Comparison of ENCODE assay signal across 1 cellular context in the genomic region with DNA sequence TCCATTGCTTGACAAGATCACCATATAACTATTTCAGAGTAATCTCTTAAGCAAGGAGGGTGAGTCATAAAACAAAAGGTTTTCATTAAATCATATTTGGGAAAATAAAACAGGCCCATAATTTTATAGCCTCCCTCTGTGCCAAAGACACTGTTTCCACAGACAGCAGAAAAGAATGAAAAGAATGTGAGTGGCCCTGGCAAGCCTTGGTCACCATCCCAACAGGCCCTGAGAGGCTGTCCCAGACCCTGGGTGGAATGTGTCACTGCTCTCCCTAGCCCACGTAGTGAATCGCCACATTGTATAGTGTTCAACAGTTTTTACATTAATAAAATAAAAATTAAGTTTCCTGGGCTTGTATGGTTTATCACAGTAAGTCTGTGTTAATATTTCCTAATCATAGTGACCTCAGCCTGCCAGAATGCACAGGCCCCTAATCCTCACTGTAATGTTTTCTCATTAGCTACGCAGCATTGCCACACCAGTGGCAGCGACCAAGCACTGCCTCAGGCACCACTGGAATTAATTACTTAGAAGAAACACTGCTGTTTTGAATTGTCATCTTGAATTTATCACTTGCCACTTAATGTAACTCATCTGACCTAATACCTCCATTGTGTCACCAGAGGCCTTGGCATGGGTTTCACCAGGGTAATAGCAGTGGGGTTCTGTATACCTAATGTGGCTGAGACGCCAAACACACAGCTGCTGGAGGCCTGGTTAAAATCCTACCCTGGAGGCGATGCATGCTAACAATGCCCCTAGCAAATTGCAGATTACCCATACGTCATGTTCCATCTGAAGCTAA.
A peak's percentile ranks its signal among the peaks of the same experiment; 100 is the strongest.
TF ChIP-seq lines count a peak whose summit lies in the region.

No MANE protein-coding gene starts in this region.

TF ChIP-seq in SK-N-SH treated with all-trans-retinoic acid at 6 μM for 48 hours, 23 proteins besides CTCF, POLR2A, EP300 and RAD21 (continued from another document):
- TF ChIP-seq ISL1 (CRISPR knock-in tag; IDR thresholded peaks at IDR 0.05) (peak; percentile 81), ZFP30 (CRISPR knock-in tag; IDR thresholded peaks at IDR 0.05) (no peak), RARB (CRISPR knock-in tag; IDR thresholded peaks at IDR 0.05) (no peak), GLIS3 (CRISPR knock-in tag; IDR thresholded peaks at IDR 0.05) (no peak)
